8 cellular contexts compared by ENCODE assay signal in genomic region chr3:50235716-50236483, GRCh38. TPM values are rescaled to one million over a fixed set of nuclear protein-coding genes. Genes with fewer than 3 reads are reported as not detected.
A peak's percentile ranks its signal among the peaks of the same experiment; 100 is the strongest.
DNase-seq lines count a peak whose midpoint lies in the region; ATAC-seq and TF ChIP-seq lines count a peak whose summit lies in the region.

GNAI2 (plus strand) TSS chr3:50236204; CDS start chr3:50236336, 132 bp downstream.

- peaks cover 31% of the 10 kb centered on the region for H3K36me3 Mint-ChIP-seq in CD8-positive, alpha-beta T cell

- H3K27ac Mint-ChIP-seq in CD8-positive, alpha-beta T cell = peak within 1 kb of the TSS; percentile 96

- POLR2A ChIA-PET in CD8-positive, alpha-beta T cell (lab: Charles Lee) = interaction anchor here (0.8 to 4.0 kb wide), 10 partner anchors 8 to 1214 kb away, joined by 3 to 26 read pairs (median 4); partner anchors contain the start of genes HYAL3, NAA80 and NDUFAF3

- H3K4me3 ChIP-seq in CD8-positive, alpha-beta T cell (ENCODE audit: low read depth, low read length) = peak within 1 kb of the TSS; percentile 94
- H3K4me3 ChIP-seq in ectodermal cell (ENCODE audit: insufficient read depth, low read depth, low read length) (peak within 1 kb of the TSS; percentile 81), lower lobe of right lung (peak within 1 kb of the TSS; percentile 92)

- no peaks in the 10 kb centered on the region for H3K27me3 Mint-ChIP-seq in CD8-positive, alpha-beta T cell (ENCODE audit: low read depth)

- H3K27me3 ChIP-seq in CD8-positive, alpha-beta T cell (ENCODE audit: insufficient read depth, low read length) = no peaks in the 10 kb centered on the region
- H3K27me3 ChIP-seq in ectodermal cell (ENCODE audit: control insufficient read depth, insufficient read depth, low read length, poor library complexity, severe bottlenecking) = no peaks in the 10 kb centered on the region
- no peaks in the 10 kb centered on the region for H3K27me3 ChIP-seq in lower lobe of right lung (ENCODE audit: low read depth)

- DNase-seq in CD8-positive, alpha-beta T cell = peak; percentile 98 to 99 (median 98)
- peak; percentile 95 for DNase-seq in HS-27A (ENCODE audit: low read depth)
- peak; percentile 93 for DNase-seq in NK-92 (lab: John Stamatoyannopoulos, UW; ENCODE audit: unreplicated experiment)
- DNase-seq in activated CD8-positive, alpha-beta memory T cell treated with anti-CD3 and anti-CD28 coated beads for 1 hour (ENCODE audit: extremely low read depth in 1 of 2, low read depth in 1 of 2) = peak; percentile 97
- peak; percentile 99 for DNase-seq in lower lobe of right lung
- DNase-seq in stimulated activated CD4-positive, alpha-beta T cell treated with anti-CD3 and anti-CD28 coated beads, TNF-alpha, amount 100 ng/mL, for 24 hours (ENCODE audit: low read depth in 3 of 3) = peak; percentile 98 to 99 (median 99)

- H3K4me1 ChIP-seq in CD8-positive, alpha-beta T cell (ENCODE audit: insufficient read depth, low read length) = peaks cover 38% of the 10 kb centered on the region
- peaks cover 54% of the 10 kb centered on the region for H3K4me1 ChIP-seq in ectodermal cell (ENCODE audit: control insufficient read depth, insufficient read depth, low read length)
- peaks cover 47% of the 10 kb centered on the region for H3K4me1 ChIP-seq in lower lobe of right lung

- H3K4me3 Mint-ChIP-seq in CD8-positive, alpha-beta T cell = peak within 1 kb of the TSS; percentile 96

- no peaks in the 10 kb centered on the region for H3K9me3 ChIP-seq in CD8-positive, alpha-beta T cell (ENCODE audit: low read length)
- H3K9me3 ChIP-seq in ectodermal cell (ENCODE audit: control insufficient read depth, low read length) (no peaks in the 10 kb centered on the region), lower lobe of right lung (no peaks in the 10 kb centered on the region)

- TF ChIP-seq CTCF in CD8-positive, alpha-beta T cell (IDR thresholded peaks at IDR 0.05) = no peak
- no peak for TF ChIP-seq CTCF in lower lobe of right lung (IDR thresholded peaks at IDR 0.05)

- H3K4me1 Mint-ChIP-seq in CD8-positive, alpha-beta T cell (ENCODE audit: low read depth) = peaks cover 33% of the 10 kb centered on the region

- intact Hi-C loops in CD8-positive, alpha-beta T cell (cut with DNase I, micrococcal nuclease) = loop anchor here (1.0 to 10.0 kb wide), 9 partner anchors 9 to 1149 kb away; partner anchors contain the start of genes APEH (in 1 of the 2), CYB561D2 (in 1 of the 2), HYAL3 (in 1 of the 2) and IFRD2 (in 1 of the 2)
- intact Hi-C loops in lower lobe of right lung (cut with DNase I) = no loop called here

- H3K27ac ChIP-seq in CD8-positive, alpha-beta T cell (ENCODE audit: low read depth, low read length) = peak within 1 kb of the TSS; percentile 72
- H3K27ac ChIP-seq in ectodermal cell (ENCODE audit: insufficient read depth, low read depth, low read length, poor library complexity, severe bottlenecking) (peak within 1 kb of the TSS; percentile 56), lower lobe of right lung (peak within 1 kb of the TSS; percentile 96)

- ATAC-seq in CD8-positive, alpha-beta T cell = peak; percentile 85
- ATAC-seq in GM19467 (IDR thresholded peaks at IDR 0.05; ENCODE audit: unreplicated experiment) = peak; percentile 92
- ATAC-seq in lower lobe of right lung = peak; percentile 95 to 96

- CTCF ChIA-PET in CD8-positive, alpha-beta T cell (lab: Charles Lee) = interaction anchor here (0.6 to 6.8 kb wide), 8 partner anchors 8 to 56 kb away, joined by 3 to 59 read pairs (median 6); partner anchors contain the start of genes GNAT1 and IFRD2

- H3K36me3 ChIP-seq in CD8-positive, alpha-beta T cell (ENCODE audit: insufficient read depth, low read length) = peaks cover 13% of the 10 kb centered on the region
- H3K36me3 ChIP-seq in ectodermal cell (ENCODE audit: control insufficient read depth, insufficient read depth, low read length) (no peaks in the 10 kb centered on the region), lower lobe of right lung (peaks cover 22% of the 10 kb centered on the region)

- 0% methylated on average over 75 of the region's 75 CpGs for WGBS in ectodermal cell, 2 experiments

- no peaks in the 10 kb centered on the region for H3K9me3 Mint-ChIP-seq in CD8-positive, alpha-beta T cell

RNA-seq across cellular contexts. Expression of gene GNAI2, which starts in this region (rescaled TPM):
- total RNA-seq in CD8-positive, alpha-beta T cell = 100 to 1,000 TPM; 185 to 192 TPM
- polyA plus RNA-seq in ectodermal cell (2013, experiment 1 of 4) = 374 TPM
- polyA plus RNA-seq in ectodermal cell (2013, experiment 2 of 4) = 389 TPM
- polyA plus RNA-seq in ectodermal cell (2013, experiment 3 of 4) = 311 TPM
- 351 TPM for polyA plus RNA-seq in ectodermal cell (2013, experiment 4 of 4)
- 372 TPM for total RNA-seq in lower lobe of right lung

Comparison
In these comparisons a context has a peak if more than half of its experiments do, and no peak if none do; other contexts are left out.
1. Peak in every context shown above with its lines: DNase-seq, ATAC-seq, H3K4me3 ChIP-seq and H3K27ac ChIP-seq.